In the genomic region with DNA sequence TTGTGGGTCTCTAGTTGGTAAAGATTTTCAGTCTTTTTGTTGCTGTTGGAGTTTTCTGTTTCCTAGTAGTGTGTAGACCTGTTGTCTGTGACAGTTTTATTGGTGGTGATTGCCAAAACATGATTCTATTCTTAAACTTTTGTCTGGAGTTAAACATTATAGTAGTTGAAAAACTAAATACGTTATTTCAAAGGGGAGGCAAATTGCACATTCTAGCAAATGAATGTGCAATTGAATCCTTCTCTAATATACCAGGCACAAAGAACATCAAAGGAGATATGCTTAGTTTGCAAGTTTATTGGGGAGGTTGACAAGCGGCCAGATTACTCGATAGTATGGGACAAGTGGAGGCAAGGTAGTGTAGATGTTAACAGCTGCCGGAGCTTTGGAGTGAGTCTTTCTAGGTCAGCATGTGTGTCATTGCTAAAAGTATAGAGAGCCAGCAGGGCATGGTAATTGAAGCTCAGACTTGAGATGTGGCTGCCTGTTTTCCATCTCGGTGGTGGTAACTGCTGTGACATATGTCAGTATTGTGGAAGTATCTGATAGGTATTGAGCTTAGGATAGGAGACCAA, we compare ENCODE assay signal across 10 cellular contexts. TPM values are rescaled to one million over a fixed set of nuclear protein-coding genes. Genes with fewer than 3 reads are reported as not detected.
DNase-seq lines count a peak whose midpoint lies in the region; ATAC-seq and TF ChIP-seq lines count a peak whose summit lies in the region.
"Had no signal": no experiment of that assay in that cellular context is flagged by ENCODE, and none has a peak within 500 bp of the region (broad histone marks: within the 10 kb centered on the region; RNA-seq: fewer than 3 reads in every experiment).

No MANE protein-coding gene starts in this region.

- no peak overlapping the region for H2AFZ ChIP-seq in fibroblast of lung (ENCODE audit: low read length)

- POLR2A ChIA-PET in CD8-positive, alpha-beta memory T cell (lab: Charles Lee) = interaction anchor here (1.1 to 1.6 kb wide), 3 partner anchors 16 to 112 kb away, joined by 3 to 11 read pairs (median 3); no protein-coding TSS in a partner anchor

- peaks cover 68 to 93% (median 88%) of the 10 kb centered on the region in 3 donors for H3K4me1 Mint-ChIP-seq in CD8-positive, alpha-beta memory T cell
- H3K4me1 Mint-ChIP-seq in progenitor cell of endocrine pancreas (ENCODE audit: low read depth) = peaks cover 45% of the 10 kb centered on the region

- H3K4me1 ChIP-seq in CD8-positive, alpha-beta memory T cell (ENCODE audit: insufficient read depth, low read length) = peaks cover 71% of the 10 kb centered on the region
- H3K4me1 ChIP-seq in fibroblast of lung (ENCODE audit: control insufficient read depth, extremely low read depth, insufficient read depth, low read length) = peaks cover 19% of the 10 kb centered on the region

- peaks cover 93% of the 10 kb centered on the region for H3K79me2 ChIP-seq in fibroblast of lung (ENCODE audit: control insufficient read depth, insufficient read depth, low read length)

- ATAC-seq in GM19397 (IDR thresholded peaks at IDR 0.05; ENCODE audit: unreplicated experiment) (no peak), GM21381 (IDR thresholded peaks at IDR 0.05; ENCODE audit: unreplicated experiment) (no peak)

- H3K9me3 ChIP-seq in CD8-positive, alpha-beta memory T cell (ENCODE audit: low read length) = no peaks in the 10 kb centered on the region
- no peaks in the 10 kb centered on the region for H3K9me3 ChIP-seq in fibroblast of lung (ENCODE audit: control insufficient read depth, insufficient read depth, low read depth, low read length)

- no peak overlapping the region for H3K9ac ChIP-seq in fibroblast of lung (ENCODE audit: insufficient read depth, low read length)

- H3K27ac ChIP-seq in CD8-positive, alpha-beta memory T cell (ENCODE audit: low read depth, low read length) = no peak overlapping the region
- H3K27ac ChIP-seq in VCaP (peak overlapping the region; percentile 95), fibroblast of lung (ENCODE audit: insufficient read depth, low read length) (no peak overlapping the region)

- TF ChIP-seq CTCF in VCaP (conservative IDR thresholded peaks at IDR 0.05) = no peak
- no peak for TF ChIP-seq CTCF in fibroblast of lung (conservative IDR thresholded peaks at IDR 0.05 in 1 of 2, IDR thresholded peaks at IDR 0.05 in 1 of 2; ENCODE audit: low read depth in 1 of 2, low read length in 2 of 2)
- no peak for TF ChIP-seq CTCF in progenitor cell of endocrine pancreas (IDR thresholded peaks at IDR 0.05; ENCODE audit: unreplicated experiment)

- H3K27me3 ChIP-seq in CD8-positive, alpha-beta memory T cell (ENCODE audit: insufficient read depth, low read length, poor library complexity, severe bottlenecking) = no peaks in the 10 kb centered on the region
- no peaks in the 10 kb centered on the region for H3K27me3 ChIP-seq in fibroblast of lung (ENCODE audit: control insufficient read depth, insufficient read depth, low read length)

- no peaks in the 10 kb centered on the region for H3K9me3 Mint-ChIP-seq in CD8-positive, alpha-beta memory T cell
- no peaks in the 10 kb centered on the region for H3K9me3 Mint-ChIP-seq in progenitor cell of endocrine pancreas (ENCODE audit: low read depth)

- no peaks in the 10 kb centered on the region for H4K20me1 ChIP-seq in fibroblast of lung (ENCODE audit: control insufficient read depth, extremely low read depth, insufficient read depth, low read length)

- peaks cover 0 to 3% of the 10 kb centered on the region in 2 donors for H3K27me3 Mint-ChIP-seq in CD8-positive, alpha-beta memory T cell
- no peaks in the 10 kb centered on the region for H3K27me3 Mint-ChIP-seq in progenitor cell of endocrine pancreas

- CTCF ChIA-PET in CD8-positive, alpha-beta memory T cell (lab: Charles Lee) = interaction anchor here (1.4 to 10.5 kb wide), 3 partner anchors 21 to 124 kb away, joined by 3 to 119 read pairs (median 17); partner anchors contain the start of gene CHD2

- peak overlapping the region; percentile 48 for H3K4me2 ChIP-seq in fibroblast of lung (ENCODE audit: extremely low read depth, insufficient read depth, low read length)

- H3K36me3 Mint-ChIP-seq in CD8-positive, alpha-beta memory T cell = peaks cover 0 to 73% (median 13%) of the 10 kb centered on the region in 3 donors
- H3K36me3 Mint-ChIP-seq in progenitor cell of endocrine pancreas (ENCODE audit: insufficient read depth) = peaks cover 26% of the 10 kb centered on the region

- no peak for DNase-seq in CD8-positive, alpha-beta memory T cell
- DNase-seq in fibroblast of lung (ENCODE audit: low read depth in 2 of 2) = no peak
- DNase-seq in progenitor cell of endocrine pancreas (ENCODE audit: low spot score, unreplicated experiment) = no peak
- DNase-seq in A172 (ENCODE audit: low spot score) = no peak
- no peak for DNase-seq in DMS53 treated with DMSO at 0.1 percent for 48 hours (lab: John Stamatoyannopoulos, UW; ENCODE audit: unreplicated experiment)
- DNase-seq: activated CD4-positive, alpha-beta T cell treated with anti-CD3 and anti-CD28 coated beads for 4 hours; NCI-H2081 had no signal

- no peak overlapping the region for H3K4me3 ChIP-seq in CD8-positive, alpha-beta memory T cell (ENCODE audit: low read length)
- no peak overlapping the region for H3K4me3 ChIP-seq in fibroblast of lung (replicated peaks in 1 of 4; ENCODE audit: control extremely low read depth in 1 of 4, insufficient read depth in 1 of 4, low read depth in 3 of 4, low read length in 4 of 4)

- peak overlapping the region; percentile 68 to 95 (median 89) for H3K27ac Mint-ChIP-seq in CD8-positive, alpha-beta memory T cell
- H3K27ac Mint-ChIP-seq in progenitor cell of endocrine pancreas = peak overlapping the region; percentile 92

- H3K36me3 ChIP-seq in CD8-positive, alpha-beta memory T cell (ENCODE audit: insufficient read depth, low read length) = peaks cover 16% of the 10 kb centered on the region
- peaks cover 2% of the 10 kb centered on the region for H3K36me3 ChIP-seq in fibroblast of lung (ENCODE audit: control insufficient read depth, insufficient read depth, low read length)

- H3K4me3 Mint-ChIP-seq in CD8-positive, alpha-beta memory T cell = peak overlapping the region in 4 of 7 donors; percentile 5 to 62 (median 46)
- no peak overlapping the region for H3K4me3 Mint-ChIP-seq in progenitor cell of endocrine pancreas (ENCODE audit: low read depth)

RNA-seq across cellular contexts. Expression of gene CHD2, which starts 20.6 kb away (rescaled TPM):
- total RNA-seq in CD8-positive, alpha-beta memory T cell = 100 to 1,000 TPM in 1 of 2 experiments, 10 to 100 TPM in 1; 99.0 to 109 TPM
- 80.3 TPM for polyA plus RNA-seq in CD8-positive, alpha-beta memory T cell
- total RNA-seq in fibroblast of lung (77.8 and 92.5 TPM in 2 replicates), progenitor cell of endocrine pancreas (145 and 159 TPM in 2 replicates)
- 36.5 and 41.3 TPM in 2 replicates for polyA plus RNA-seq in fibroblast of lung
- 29.4 and 35.1 TPM in 2 replicates for polyA plus RNA-seq in fibroblast of lung (2012)
- 33.6 and 46.0 TPM in 2 replicates for polyA minus RNA-seq in fibroblast of lung (ENCODE audit: low replicate concordance)
- 21.2 and 22.8 TPM in 2 replicates for total RNA-seq in A172 (2014; rRNA removed; shearing (Covaris generic))
